ENCODE assay signal across 8 cellular contexts in genomic region chr22:40345271-40345670, GRCh38. TPM values are rescaled to one million over a fixed set of nuclear protein-coding genes. Genes with fewer than 3 reads are reported as not detected.
DNase-seq lines count a peak whose midpoint lies in the region; ATAC-seq and TF ChIP-seq lines count a peak whose summit lies in the region.

No MANE protein-coding gene starts in this region.

- peaks cover 39% of the 10 kb centered on the region for H3K4me1 ChIP-seq in left ventricle myocardium inferior

- H3K4me1 Mint-ChIP-seq in stimulated activated effector memory CD8-positive, alpha-beta T cell treated with anti-CD3 and anti-CD28 coated beads, Interleukin-12 subunit alpha, Interleukin-12 subunit beta, amount 100 ng/mL, for 72 hours, result peaks cover 40% of the 10 kb centered on the region

- H3K4me3 ChIP-seq in left ventricle myocardium inferior (peak overlapping the region; percentile 86), foreskin fibroblast (ENCODE audit: low read depth in 1 of 2, low read length in 2 of 2) (peak overlapping the region; percentile 84 to 95)

- TF ChIP-seq CTCF in left ventricle myocardium inferior (IDR thresholded peaks at IDR 0.05; ENCODE audit: borderline replicate concordance) (no peak), foreskin fibroblast (IDR thresholded peaks at IDR 0.05; ENCODE audit: low read depth, low read length) (no peak)

- ATAC-seq in left ventricle myocardium superior, result no peak
- ATAC-seq in stimulated activated effector memory CD8-positive, alpha-beta T cell treated with anti-CD3 and anti-CD28 coated beads, Interleukin-12 subunit alpha, Interleukin-12 subunit beta, amount 100 ng/mL, for 72 hours, result no peak
- no peak for ATAC-seq in GM18870 (IDR thresholded peaks at IDR 0.05; ENCODE audit: unreplicated experiment)

- no peaks in the 10 kb centered on the region for H3K9me3 ChIP-seq in left ventricle myocardium inferior (replicated peaks)

- peak overlapping the region; percentile 89 for H3K4me3 Mint-ChIP-seq in stimulated activated effector memory CD8-positive, alpha-beta T cell treated with anti-CD3 and anti-CD28 coated beads, Interleukin-12 subunit alpha, Interleukin-12 subunit beta, amount 100 ng/mL, for 72 hours

- H3K27ac ChIP-seq in left ventricle myocardium inferior (replicated peaks), result peak overlapping the region; percentile 95

- no peaks in the 10 kb centered on the region for H3K9me3 Mint-ChIP-seq in stimulated activated effector memory CD8-positive, alpha-beta T cell treated with anti-CD3 and anti-CD28 coated beads, Interleukin-12 subunit alpha, Interleukin-12 subunit beta, amount 100 ng/mL, for 72 hours

- H3K27ac Mint-ChIP-seq in stimulated activated effector memory CD8-positive, alpha-beta T cell treated with anti-CD3 and anti-CD28 coated beads, Interleukin-12 subunit alpha, Interleukin-12 subunit beta, amount 100 ng/mL, for 72 hours, result peak overlapping the region; percentile 93

- intact Hi-C loops in left ventricle myocardium inferior (cut with micrococcal nuclease), result no loop called here
- intact Hi-C loops in left ventricle myocardium superior (cut with micrococcal nuclease), result no loop called here

- H3K27me3 ChIP-seq in left ventricle myocardium inferior (ENCODE audit: low read depth), result no peaks in the 10 kb centered on the region

- no peak for DNase-seq in left ventricle myocardium inferior
- DNase-seq in left ventricle myocardium superior, result no peak
- peak; percentile 61 for DNase-seq in activated CD4-positive, alpha-beta T cell treated with anti-CD3 and anti-CD28 coated beads for 48 hours
- DNase-seq in foreskin fibroblast, result peak; percentile 27 to 56
- DNase-seq in stimulated activated effector memory CD8-positive, alpha-beta T cell treated with anti-CD3 and anti-CD28 coated beads, Interleukin-12 subunit alpha, Interleukin-12 subunit beta, amount 100 ng/mL, for 72 hours (ENCODE audit: low spot score in 2 of 2), result no peak
- no peak for DNase-seq in NCI-H2171 (lab: John Stamatoyannopoulos, UW)
- no peak for DNase-seq in NCI-H526 (lab: John Stamatoyannopoulos, UW)

- peaks cover 13% of the 10 kb centered on the region for H3K36me3 ChIP-seq in left ventricle myocardium inferior

- H3K36me3 Mint-ChIP-seq in stimulated activated effector memory CD8-positive, alpha-beta T cell treated with anti-CD3 and anti-CD28 coated beads, Interleukin-12 subunit alpha, Interleukin-12 subunit beta, amount 100 ng/mL, for 72 hours, result peaks cover 41% of the 10 kb centered on the region

RNA-seq across cellular contexts. Expression of gene ADSL, which starts 1.0 kb away (rescaled TPM):
- total RNA-seq in left ventricle myocardium inferior (48.5 TPM), left ventricle myocardium superior (56.6 TPM)

RNA-seq across cellular contexts. Expression of gene SGSM3, which starts 25.1 kb away (rescaled TPM):
- total RNA-seq in left ventricle myocardium inferior (40.4 TPM), left ventricle myocardium superior (40.8 TPM)

Comparison
In these comparisons a context has a peak if more than half of its experiments do, and no peak if none do; other contexts are left out.
1. DNase-seq: peak in activated CD4-positive, alpha-beta T cell treated with anti-CD3 and anti-CD28 coated beads for 48 hours (single experiment) and foreskin fibroblast (2 of 2); none in left ventricle myocardium inferior (single experiment), left ventricle myocardium superior (single experiment), stimulated activated effector memory CD8-positive, alpha-beta T cell treated with anti-CD3 and anti-CD28 coated beads, Interleukin-12 subunit alpha, Interleukin-12 subunit beta, amount 100 ng/mL, for 72 hours (0 of 2), NCI-H2171 (single experiment) and NCI-H526 (0 of 2).